13 cellular contexts compared by ENCODE assay signal in the genomic region with DNA sequence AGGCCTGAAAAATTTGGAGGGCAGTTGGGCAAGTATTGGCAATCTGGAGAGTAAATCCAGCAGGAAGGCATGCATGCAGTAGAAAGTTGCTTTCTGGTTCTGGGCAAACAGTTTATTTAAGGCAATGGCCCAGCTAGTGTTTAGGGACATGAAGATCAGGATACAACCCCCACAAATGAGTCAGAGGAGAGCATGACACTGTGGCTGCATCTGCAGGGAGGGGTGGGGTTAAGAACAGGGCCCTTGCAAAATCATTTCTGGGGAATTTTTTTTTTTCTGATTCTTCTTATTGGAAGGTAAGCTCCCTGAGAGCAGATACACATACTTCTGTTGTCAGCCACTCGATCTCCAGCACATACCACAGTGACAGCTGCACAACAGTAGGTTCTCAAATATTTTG.
DNase-seq lines count a peak whose midpoint lies in the region; ATAC-seq and TF ChIP-seq lines count a peak whose summit lies in the region.
"Had no signal": no experiment of that assay in that cellular context is flagged by ENCODE, and none has a peak within 500 bp of the region (broad histone marks: within the 10 kb centered on the region; RNA-seq: fewer than 3 reads in every experiment).

No MANE protein-coding gene starts in this region.

- peak; percentile 71 for DNase-seq in M059J (ENCODE audit: low read depth)
- DNase-seq in cardiac fibroblast (ENCODE audit: low read depth in 2 of 2): peak; percentile 71 to 87
- DNase-seq in omental fat pad (ENCODE audit: low spot score): no peak
- DNase-seq in SHP77 (lab: John Stamatoyannopoulos, UW): no peak
- no peak for DNase-seq in NCI-H2029 treated with DMSO at 0.1 percent for 48 hours (lab: John Stamatoyannopoulos, UW)
- DNase-seq in foreskin melanocyte: no peak
- DNase-seq: Caco-2; NCI-H2081; RPMI8226; stimulated activated CD4-positive, alpha-beta T cell treated with anti-CD3 and anti-CD28 coated beads, Interleukin-4, amount 100 ng/mL, for 24 hours; WERI-Rb-1 had no signal

- H3K4me3 ChIP-seq in BLaER1 treated with 17β-estradiol and CSF1 and Interleukin-3, amounts not matched to agents 10 nM and 100 nM: no peak overlapping the region; a peak in 1 of 20 replicates
- H3K4me3 ChIP-seq in cardiac fibroblast (replicated peaks in 1 of 2; ENCODE audit: low read depth in 2 of 2, low read length in 2 of 2): no peak overlapping the region

- ATAC-seq in omental fat pad (ENCODE audit: low FRiP score) (peak; percentile 46), HG02798 (IDR thresholded peaks at IDR 0.05; ENCODE audit: poor library complexity, unreplicated experiment) (no peak)

- peak overlapping the region in 6 of 11 experiments; percentile 5 to 75 (median 63); a peak in 11 of 22 replicates for H3K27ac ChIP-seq in BLaER1 treated with 17β-estradiol and CSF1 and Interleukin-3, amounts not matched to agents 10 nM and 100 nM
- H3K27ac ChIP-seq: WERI-Rb-1 had no signal

- H3K27me3 ChIP-seq in BLaER1 treated with 17β-estradiol and CSF1 and Interleukin-3, amounts not matched to agents 10 nM and 100 nM: no peaks in the 10 kb centered on the region

- peak overlapping the region in 2 of 11 experiments; percentile 53; a peak in 3 of 22 replicates for H3K9ac ChIP-seq in BLaER1 treated with 17β-estradiol and CSF1 and Interleukin-3, amounts not matched to agents 10 nM and 100 nM

- H3K9me3 ChIP-seq in BLaER1 treated with 17β-estradiol and CSF1 and Interleukin-3, amounts not matched to agents 10 nM and 100 nM (replicated peaks in 1 of 11): peaks cover 7 to 47% (median 12%) of the 10 kb centered on the region in 11 experiments; a peak in 14 of 22 replicates
- H3K9me3 ChIP-seq: Caco-2 had no signal

- peak overlapping the region in 8 of 11 experiments; percentile 10 to 82 (median 50); a peak in 14 of 22 replicates for H3K4me2 ChIP-seq in BLaER1 treated with 17β-estradiol and CSF1 and Interleukin-3, amounts not matched to agents 10 nM and 100 nM

- H4K20me1 ChIP-seq in BLaER1 treated with 17β-estradiol and CSF1 and Interleukin-3, amounts not matched to agents 10 nM and 100 nM: no peaks in the 10 kb centered on the region

- peaks cover 0 to 78% (median 14%) of the 10 kb centered on the region in 10 experiments; a peak in 12 of 20 replicates for H3K4me1 ChIP-seq in BLaER1 treated with 17β-estradiol and CSF1 and Interleukin-3, amounts not matched to agents 10 nM and 100 nM
- H3K4me1 ChIP-seq: Caco-2 had no signal

- TF ChIP-seq CTCF in cardiac fibroblast (IDR thresholded peaks at IDR 0.05; ENCODE audit: low read depth, low read length) (no peak), omental fat pad (IDR thresholded peaks at IDR 0.05) (no peak)

- H3K36me3 ChIP-seq in BLaER1 treated with 17β-estradiol and CSF1 and Interleukin-3, amounts not matched to agents 10 nM and 100 nM: peaks cover 0 to 5% (median 0%) of the 10 kb centered on the region in 11 experiments; a peak in 1 of 22 replicates
- H3K36me3 ChIP-seq: WERI-Rb-1 had no signal

Comparison
In these comparisons a context has a peak if more than half of its experiments do, and no peak if none do; other contexts are left out.
1. DNase-seq: peak in M059J (single experiment) and cardiac fibroblast (2 of 2); none in omental fat pad (single experiment), SHP77 (0 of 2), NCI-H2029 treated with DMSO at 0.1 percent for 48 hours (single experiment) and foreskin melanocyte (single experiment).